ENCODE assay signal across 18 cellular contexts in genomic region chr20:22808628-22809027, GRCh38.
"Had no signal": no experiment of that assay in that cellular context is flagged by ENCODE, and none has a peak within 500 bp of the region (broad histone marks: within the 10 kb centered on the region; RNA-seq: fewer than 3 reads in every experiment).

No MANE protein-coding gene starts in this region.

- H3K4me3 ChIP-seq: esophagus squamous epithelium, hepatocyte, lung, smooth muscle cell had no signal

- H3K36me3 ChIP-seq: esophagus squamous epithelium, neutrophil had no signal

- H3K9me3 ChIP-seq: esophagus squamous epithelium, neutrophil had no signal

- H2AFZ ChIP-seq: hepatocyte had no signal

- ATAC-seq: effector memory CD8-positive, alpha-beta T cell; left colon; left ventricle myocardium superior had no signal

- DNase-seq: effector memory CD8-positive, alpha-beta T cell; esophagus squamous epithelium; foreskin fibroblast; head of caudate nucleus; kidney; left colon; left ventricle myocardium superior; mesendoderm; naive B cell; nephron progenitor cell; posterior cingulate gyrus; stimulated activated CD4-positive, alpha-beta T cell treated with anti-CD3 and anti-CD28 coated beads, Interleukin-2, amount 100 ng/mL, for 48 hours; stimulated activated naive CD4-positive, alpha-beta T cell treated with Interleukin-2 at 50 U/mL for 16 hours; trophoblast cell had no signal

- H3K79me2 ChIP-seq: hepatocyte had no signal

- H3K4me2 ChIP-seq: hepatocyte, smooth muscle cell had no signal

- H3K27me3 ChIP-seq: hepatocyte, neutrophil had no signal

- H3K27ac ChIP-seq: esophagus squamous epithelium, hepatocyte, neutrophil had no signal
